Comparison of ENCODE assay signal across 17 cellular contexts in genomic region chr5:8500426-8500825, GRCh38.
DNase-seq lines count a peak whose midpoint lies in the region; ATAC-seq and TF ChIP-seq lines count a peak whose summit lies in the region.
"Had no signal": no experiment of that assay in that cellular context is flagged by ENCODE, and none has a peak within 500 bp of the region (broad histone marks: within the 10 kb centered on the region; RNA-seq: fewer than 3 reads in every experiment).

No MANE protein-coding gene starts in this region.

- no peak overlapping the region for H3K9ac ChIP-seq in Karpas-422 (ENCODE audit: low read length)

- no peaks in the 10 kb centered on the region for H3K79me2 ChIP-seq in Karpas-422 (ENCODE audit: low read length)

- no peak overlapping the region for H3K4me2 ChIP-seq in Karpas-422 (ENCODE audit: low read depth, low read length, poor library complexity, severe bottlenecking)

- H3K9me2 ChIP-seq in Karpas-422 (replicated peaks; ENCODE audit: insufficient read depth, low read length) = no peaks in the 10 kb centered on the region

- H3K9me3 ChIP-seq in thoracic aorta (peaks cover 11% of the 10 kb centered on the region), Karpas-422 (ENCODE audit: low read length) (peaks cover 12% of the 10 kb centered on the region)

- H4K20me1 ChIP-seq in Karpas-422 (ENCODE audit: insufficient read depth, low read depth, low read length) = no peaks in the 10 kb centered on the region

- H2AFZ ChIP-seq in Karpas-422 (ENCODE audit: low read length) = no peak overlapping the region

- H3K27me3 ChIP-seq in thoracic aorta (replicated peaks; ENCODE audit: insufficient read depth) (no peaks in the 10 kb centered on the region), Karpas-422 (ENCODE audit: low read length) (no peaks in the 10 kb centered on the region)

- DNase-seq in ELR (ENCODE audit: low read depth) = peak; percentile 6
- peak; percentile 10 for DNase-seq in M059J (ENCODE audit: low read depth)
- DNase-seq in fibroblast of gingiva (ENCODE audit: low read depth) = peak; percentile 10
- no peak for DNase-seq in thoracic aorta (ENCODE audit: low spot score)
- DNase-seq in Karpas-422 = no peak
- no peak for DNase-seq in DMS114 treated with DMSO at 0.1 percent for 48 hours (lab: John Stamatoyannopoulos, UW; ENCODE audit: unreplicated experiment)
- DNase-seq: CD8-positive, alpha-beta T cell; DMS 273 treated with DMSO at 0.1 percent for 48 hours; Kasumi-1; NCI-H1436 treated with DMSO at 0.1 percent for 48 hours; NCI-H446 treated with DMSO at 0.1 percent for 48 hours; T-cell had no signal

- peak; percentile 82 for ATAC-seq in thoracic aorta (ENCODE audit: insufficient number of reproducible peaks, low FRiP score, low read depth)
- no peak for ATAC-seq in GM21390 (IDR thresholded peaks at IDR 0.05; ENCODE audit: unreplicated experiment)
- ATAC-seq: CD8-positive, alpha-beta T cell; HCT116; HepG2; Right ventricle myocardium inferior; T-cell had no signal

- no peak overlapping the region for H3K4me3 ChIP-seq in thoracic aorta
- no peak overlapping the region; the same call in 1 of the 2 replicates for H3K4me3 ChIP-seq in Karpas-422 (ENCODE audit: low read length)
- H3K4me3 ChIP-seq: SK-N-MC had no signal

- H3K27ac ChIP-seq in thoracic aorta (no peak overlapping the region), Karpas-422 (ENCODE audit: low read length) (no peak overlapping the region)
- H3K27ac ChIP-seq: SK-N-MC had no signal

- TF ChIP-seq CTCF in thoracic aorta (IDR thresholded peaks at IDR 0.05) = no peak

- H3K36me3 ChIP-seq in thoracic aorta = no peaks in the 10 kb centered on the region
- H3K36me3 ChIP-seq in Karpas-422 (ENCODE audit: insufficient read depth, low read length) = no peaks in the 10 kb centered on the region

- H3K4me1 ChIP-seq in thoracic aorta (ENCODE audit: control insufficient read depth in 1 of 2, low read depth in 2 of 2) (no peaks in the 10 kb centered on the region), Karpas-422 (ENCODE audit: low read length) (no peaks in the 10 kb centered on the region)

Comparison
In these comparisons a context has a peak if more than half of its experiments do, and no peak if none do; other contexts are left out.
1. DNase-seq: peak in ELR (single experiment), M059J (single experiment) and fibroblast of gingiva (single experiment); none in thoracic aorta (single experiment), Karpas-422 (single experiment) and DMS114 treated with DMSO at 0.1 percent for 48 hours (single experiment).